25 cellular contexts compared by ENCODE assay signal in the genomic region with DNA sequence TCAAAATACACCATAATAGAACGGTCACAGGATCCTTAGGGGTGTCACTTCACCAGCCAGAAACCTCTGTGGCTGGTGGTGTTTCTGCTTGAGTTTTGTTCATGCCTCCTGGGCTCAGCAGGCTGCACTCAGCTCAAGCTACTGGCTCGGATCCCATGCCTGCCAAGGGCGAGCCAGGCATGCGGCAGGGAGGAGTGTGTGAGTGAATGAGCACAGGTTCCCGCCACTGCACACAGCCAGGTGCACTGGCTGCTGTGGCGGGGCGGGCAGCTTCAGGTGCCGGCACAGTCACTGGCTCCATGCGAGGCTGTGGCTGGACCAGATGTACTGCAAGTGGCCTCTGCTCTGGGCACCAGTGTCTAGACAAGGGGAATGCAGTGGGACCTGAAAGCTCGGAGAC. TPM values are rescaled to one million over a fixed set of nuclear protein-coding genes. Genes with fewer than 3 reads are reported as not detected.
DNase-seq lines count a peak whose midpoint lies in the region; ATAC-seq and TF ChIP-seq lines count a peak whose summit lies in the region.
"Had no signal": no experiment of that assay in that cellular context is flagged by ENCODE, and none has a peak within 500 bp of the region (broad histone marks: within the 10 kb centered on the region; RNA-seq: fewer than 3 reads in every experiment).

No MANE protein-coding gene starts in this region.

- H3K27me3 Mint-ChIP-seq in WTC11 (ENCODE audit: low read depth): peaks cover 5% of the 10 kb centered on the region; the same call in 1 of the 2 replicates

- no peak for TF ChIP-seq CTCF in right atrium auricular region (IDR thresholded peaks at IDR 0.05)
- TF ChIP-seq CTCF in WTC11 (IDR thresholded peaks at IDR 0.05): no peak
- no peak for TF ChIP-seq CTCF in esophagus squamous epithelium (IDR thresholded peaks at IDR 0.05)
- TF ChIP-seq CTCF in upper lobe of right lung (IDR thresholded peaks at IDR 0.05): no peak

- H3K9me3 ChIP-seq in right atrium auricular region: no peaks in the 10 kb centered on the region
- peaks cover 0 to 9% (median 0%) of the 10 kb centered on the region in 3 donors for H3K9me3 ChIP-seq in esophagus squamous epithelium
- no peaks in the 10 kb centered on the region for H3K9me3 ChIP-seq in upper lobe of right lung
- H3K9me3 ChIP-seq in effector memory CD4-positive, alpha-beta T cell (ENCODE audit: control insufficient read depth, low read length): no peaks in the 10 kb centered on the region

- intact Hi-C loops in Right ventricle myocardium inferior (cut with DNase I): no loop called here
- intact Hi-C loops in esophagus squamous epithelium (cut with DNase I): no loop called here
- intact Hi-C loops in upper lobe of right lung (cut with DNase I): no loop called here

- 42 to 43% methylated on average over 2 to 7 of the region's 10 CpGs for WGBS in esophagus squamous epithelium, 2 donors

- H3K9me3 Mint-ChIP-seq in WTC11: peaks cover 57% of the 10 kb centered on the region

- no peak overlapping the region for H3K27ac ChIP-seq in right atrium auricular region
- peak overlapping the region in 3 of 4 donors; percentile 38 to 67 (median 51) for H3K27ac ChIP-seq in esophagus squamous epithelium
- H3K27ac ChIP-seq in upper lobe of right lung: no peak overlapping the region
- no peak overlapping the region for H3K27ac ChIP-seq in effector memory CD4-positive, alpha-beta T cell (ENCODE audit: insufficient read depth, low read length, poor library complexity, severe bottlenecking)
- H3K27ac ChIP-seq: C4-2B, GM23248, HL-60, RWPE1 had no signal

- H3K36me3 ChIP-seq in right atrium auricular region: no peaks in the 10 kb centered on the region
- no peaks in the 10 kb centered on the region for H3K36me3 ChIP-seq in esophagus squamous epithelium
- no peaks in the 10 kb centered on the region for H3K36me3 ChIP-seq in upper lobe of right lung
- H3K36me3 ChIP-seq in effector memory CD4-positive, alpha-beta T cell (ENCODE audit: control insufficient read depth, insufficient read depth, low read length): no peaks in the 10 kb centered on the region

- ATAC-seq in Right ventricle myocardium inferior (no peak), WTC11 (peak; percentile 66), upper lobe of right lung (peak; percentile 27), HG02678 (IDR thresholded peaks at IDR 0.05; ENCODE audit: unreplicated experiment) (no peak)
- ATAC-seq: CD8-positive, alpha-beta T cell; Panc1 had no signal

- POLR2A ChIA-PET in WTC11 (lab: Charles Lee): no interaction called here

- no peak overlapping the region for H3K4me3 Mint-ChIP-seq in WTC11
- H3K4me3 Mint-ChIP-seq: CD8-positive, alpha-beta T cell had no signal

- H3K4me1 Mint-ChIP-seq in WTC11: peaks cover 12% of the 10 kb centered on the region

- CTCF ChIA-PET in WTC11 (lab: Charles Lee): interaction anchor here (0.7 to 1.0 kb wide), 3 partner anchors 21 to 120 kb away, joined by 3 to 4 read pairs (median 3); no protein-coding TSS in a partner anchor

- H3K4me3 ChIP-seq in right atrium auricular region (no peak overlapping the region), esophagus squamous epithelium (no peak overlapping the region), upper lobe of right lung (no peak overlapping the region)
- no peak overlapping the region for H3K4me3 ChIP-seq in effector memory CD4-positive, alpha-beta T cell (ENCODE audit: insufficient read depth, low read depth, low read length, poor library complexity, severe bottlenecking)
- H3K4me3 ChIP-seq: GM23248 had no signal

- H3K27me3 ChIP-seq in right atrium auricular region: no peaks in the 10 kb centered on the region
- no peaks in the 10 kb centered on the region for H3K27me3 ChIP-seq in esophagus squamous epithelium
- H3K27me3 ChIP-seq in upper lobe of right lung: no peaks in the 10 kb centered on the region
- no peaks in the 10 kb centered on the region for H3K27me3 ChIP-seq in effector memory CD4-positive, alpha-beta T cell (replicated peaks; ENCODE audit: control insufficient read depth, insufficient read depth, low read length, poor library complexity, severe bottlenecking)

- TF ChIP-seq POLR2A in esophagus squamous epithelium (IDR thresholded peaks at IDR 0.05): peak in 1 of 4 donors; percentile 3

- no peak overlapping the region for H3K27ac Mint-ChIP-seq in WTC11
- H3K27ac Mint-ChIP-seq: CD8-positive, alpha-beta T cell had no signal

- DNase-seq in Right ventricle myocardium inferior (ENCODE audit: missing footprints) (peak; percentile 65), right atrium auricular region (ENCODE audit: low spot score) (no peak), WTC11 (ENCODE audit: low spot score) (no peak), esophagus squamous epithelium (lab: John Stamatoyannopoulos, UW) (no peak), upper lobe of right lung (peak; percentile 37)
- DNase-seq in effector memory CD4-positive, alpha-beta T cell: no peak
- DNase-seq: Caco-2; CD8-positive, alpha-beta T cell; GM23248; HCEC 1CT; Karpas-422; NCI-H1105 treated with DMSO at 0.1 percent for 48 hours; NCI-H146; NCI-H2029; NCI-H524; NCI-H748 treated with DMSO at 0.1 percent for 48 hours; SHP77 treated with DMSO at 0.1 percent for 48 hours; T-helper 1 cell had no signal

- peaks cover 2% of the 10 kb centered on the region for H3K36me3 Mint-ChIP-seq in WTC11
- H3K36me3 Mint-ChIP-seq: CD8-positive, alpha-beta T cell had no signal

- H3K4me1 ChIP-seq in right atrium auricular region (no peaks in the 10 kb centered on the region), esophagus squamous epithelium (peaks cover 0 to 22% (median 0%) of the 10 kb centered on the region in 3 donors), upper lobe of right lung (no peaks in the 10 kb centered on the region)
- H3K4me1 ChIP-seq in effector memory CD4-positive, alpha-beta T cell (ENCODE audit: control insufficient read depth, insufficient read depth, low read length, poor library complexity, severe bottlenecking): no peaks in the 10 kb centered on the region
- H3K4me1 ChIP-seq: Caco-2 had no signal

TF ChIP-seq in WTC11, 78 proteins besides CTCF, POLR2A, EP300 and RAD21:
- TF ChIP-seq ATF1 (CRISPR knock-in tag; IDR thresholded peaks at IDR 0.05) (no peak), CREB1 (CRISPR knock-in tag; IDR thresholded peaks at IDR 0.05) (no peak), MLX (CRISPR knock-in tag; IDR thresholded peaks at IDR 0.05) (no peak)
TF ChIP-seq in WTC11: peak in this region for 0.

RNA-seq across cellular contexts. Expression of gene CLDN12, which starts 29.5 kb away (rescaled TPM):
- 34.1 TPM for total RNA-seq in Right ventricle myocardium inferior
- 10 to 100 TPM; 28.8 to 34.0 TPM for total RNA-seq in right atrium auricular region
- 39.4 to 47.5 TPM (median 44.1 TPM) in 3 replicates for total RNA-seq in WTC11 (2021)
- total RNA-seq in esophagus squamous epithelium: 10 to 100 TPM; 13.0 to 24.3 (median 21.2) TPM
- total RNA-seq in upper lobe of right lung: 30.8 TPM

RNA-seq across cellular contexts. Expression of gene PTTG1IP2, which starts 36.7 kb away (rescaled TPM):
- not detected for total RNA-seq in Right ventricle myocardium inferior
- not detected for total RNA-seq in right atrium auricular region
- total RNA-seq in WTC11 (2021): not detected in 3 replicates
- not detected for total RNA-seq in esophagus squamous epithelium
- total RNA-seq in upper lobe of right lung: not detected
- total RNA-seq: A673; Caco-2; CD8-positive, alpha-beta T cell; GM23248; OCI-LY7 had no signal

Comparison
In these comparisons a context has a peak if more than half of its experiments do, and no peak if none do; other contexts are left out.
1. DNase-seq: peak in Right ventricle myocardium inferior (single experiment) and upper lobe of right lung (single experiment); none in right atrium auricular region (single experiment), WTC11 (single experiment), esophagus squamous epithelium (single experiment) and effector memory CD4-positive, alpha-beta T cell (0 of 3).
2. ATAC-seq: peak in WTC11 (single experiment) and upper lobe of right lung (single experiment); none in Right ventricle myocardium inferior (single experiment) and HG02678 (single experiment).
3. H3K27ac ChIP-seq: peak in esophagus squamous epithelium (3 of 4); none in right atrium auricular region (0 of 2), upper lobe of right lung (single experiment) and effector memory CD4-positive, alpha-beta T cell (single experiment).